In genomic region chr1:51469518-51469917, GRCh38 we compare ENCODE assay signal across 26 cellular contexts. TPM values are rescaled to one million over a fixed set of nuclear protein-coding genes. Genes with fewer than 3 reads are reported as not detected.
A peak's percentile ranks its signal among the peaks of the same experiment; 100 is the strongest.
DNase-seq lines count a peak whose midpoint lies in the region; ATAC-seq, FAIRE-seq and TF ChIP-seq lines count a peak whose summit lies in the region.
"Had no signal": no experiment of that assay in that cellular context is flagged by ENCODE, and none has a peak within 500 bp of the region (broad histone marks: within the 10 kb centered on the region; RNA-seq: fewer than 3 reads in every experiment).

No MANE protein-coding gene starts in this region.

- H3K27me3 ChIP-seq in cardiac muscle cell (no peaks in the 10 kb centered on the region), right cardiac atrium (ENCODE audit: control insufficient read depth, insufficient read depth) (no peaks in the 10 kb centered on the region), K562 (ENCODE audit: control insufficient read depth in 2 of 2, insufficient read depth in 2 of 2, low read length in 2 of 2) (no peaks in the 10 kb centered on the region), mesenchymal stem cell (ENCODE audit: control insufficient read depth in 1 of 2, insufficient read depth in 1 of 2, low read length in 2 of 2) (no peaks in the 10 kb centered on the region), breast epithelium (no peaks in the 10 kb centered on the region)
- H3K27me3 ChIP-seq: SJSA1 had no signal

- H3K4me2 ChIP-seq in K562 (ENCODE audit: insufficient read depth, low read length) (peak overlapping the region; percentile 33; the same call in 1 of the 2 replicates), mesenchymal stem cell (ENCODE audit: low read length, poor library complexity, severe bottlenecking) (no peak overlapping the region)

- TF ChIP-seq POLR2A in K562 (conservative IDR thresholded peaks at IDR 0.05), result no peak
- no peak for TF ChIP-seq POLR2A in breast epithelium (IDR thresholded peaks at IDR 0.05)

- no peak for ATAC-seq in right cardiac atrium
- ATAC-seq in K562, result peak; percentile 83
- no peak for ATAC-seq in stimulated activated effector memory CD8-positive, alpha-beta T cell treated with anti-CD3 and anti-CD28 coated beads, Interleukin-12 subunit alpha, Interleukin-12 subunit beta, amount 100 ng/mL, for 72 hours

- H2BK12ac ChIP-seq in mesenchymal stem cell (ENCODE audit: low read length in 2 of 2), result no peak overlapping the region

- no TSS peak for BruUV-seq in K562 (replicated peaks; lab: Mats Ljungman, UMichigan)

- in situ Hi-C loops in K562 (cut with MboI), result no loop called here

- H3K27ac ChIP-seq in cardiac muscle cell (peak overlapping the region; percentile 38), right cardiac atrium (ENCODE audit: low read length) (no peak overlapping the region), K562 (ENCODE audit: extremely low read depth, low read depth, low read length) (peak overlapping the region; percentile 27; the same call in 1 of the 3 replicates), mesenchymal stem cell (ENCODE audit: low read length, poor library complexity, severe bottlenecking) (no peak overlapping the region), breast epithelium (no peak overlapping the region)
- H3K27ac ChIP-seq: C4-2B, SJSA1 had no signal

- no peak for TF ChIP-seq RAD21 in K562 (CRISPR knock-in tag; conservative IDR thresholded peaks at IDR 0.05 in 1 of 2, IDR thresholded peaks at IDR 0.05 in 1 of 2)

- no peak overlapping the region for H4K8ac ChIP-seq in mesenchymal stem cell (ENCODE audit: low read length)

- H3K4me3 ChIP-seq in cardiac muscle cell, result no peak overlapping the region
- no peak overlapping the region for H3K4me3 ChIP-seq in right cardiac atrium (ENCODE audit: low read length)
- H3K4me3 ChIP-seq in K562, result no peak overlapping the region
- no peak overlapping the region for H3K4me3 ChIP-seq in mesenchymal stem cell (ENCODE audit: insufficient read depth in 1 of 2, low read depth in 1 of 2, low read length in 2 of 2)
- H3K4me3 ChIP-seq in breast epithelium, result no peak overlapping the region
- H3K4me3 ChIP-seq: SJSA1 had no signal

- FAIRE-seq in K562 (lab: Jason Lieb, UNC), result no peak
- FAIRE-seq: D721Med, GM18507, H1, RCC 7860 had no signal

- DNase-seq in cardiac muscle cell (ENCODE audit: low read depth in 1 of 2, low spot score in 1 of 2), result no peak
- DNase-seq in right cardiac atrium, result no peak
- peak; percentile 89 for DNase-seq in OCI-M1 (lab: John Stamatoyannopoulos, UW)
- DNase-seq in K562 (ENCODE audit: extremely low read depth in 1 of 4, low spot score in 3 of 4), result peak in 2 of 4 experiments; percentile 21 to 35
- DNase-seq in stimulated activated effector memory CD8-positive, alpha-beta T cell treated with anti-CD3 and anti-CD28 coated beads, Interleukin-12 subunit alpha, Interleukin-12 subunit beta, amount 100 ng/mL, for 72 hours (ENCODE audit: low spot score in 2 of 2), result no peak
- DNase-seq in mesenchymal stem cell, result no peak
- no peak for DNase-seq in breast epithelium (ENCODE audit: low spot score in 2 of 2)
- DNase-seq in GM20000 (ENCODE audit: low spot score), result no peak
- DNase-seq: DMS53, GDM1, Karpas-422, MV-4-11, NCI-H1105 treated with DMSO at 0.1 percent for 48 hours, NCI-H1694, NCI-H2081, NCI-H2171, NCI-H345, NCI-H524, NCI-H774 had no signal

- H2BK5ac ChIP-seq in mesenchymal stem cell (ENCODE audit: low read depth, low read length, poor library complexity, severe bottlenecking), result no peak overlapping the region

- H4K20me1 ChIP-seq in K562 (replicated peaks; ENCODE audit: control insufficient read depth, insufficient read depth, low read length), result 0 out of 2 replicates have a peak, but pooled peaks cover 4% of the 10 kb centered on the region

- no peak overlapping the region for H3K18ac ChIP-seq in mesenchymal stem cell (ENCODE audit: low read depth in 1 of 2, low read length in 2 of 2)

- no peak overlapping the region for H2AFZ ChIP-seq in K562 (ENCODE audit: low read depth, low read length)
- no peak overlapping the region for H2AFZ ChIP-seq in mesenchymal stem cell (ENCODE audit: low read depth, low read length)

- H3K9me3 ChIP-seq in cardiac muscle cell (ENCODE audit: low read depth) (no peaks in the 10 kb centered on the region), right cardiac atrium (ENCODE audit: control insufficient read depth, low read length) (no peaks in the 10 kb centered on the region), K562 (replicated peaks; ENCODE audit: control insufficient read depth, insufficient read depth, low read depth, low read length) (no peaks in the 10 kb centered on the region), mesenchymal stem cell (ENCODE audit: control insufficient read depth, low read length) (no peaks in the 10 kb centered on the region), breast epithelium (no peaks in the 10 kb centered on the region)
- H3K9me3 ChIP-seq: SJSA1 had no signal

- intact Hi-C loops in right cardiac atrium (cut with DNase I), result no loop called here
- intact Hi-C loops in K562 (cut with micrococcal nuclease), result loop anchor here (5.0 kb wide), 1 partner anchor 48 kb away; the partner anchor contains the start of gene EPS15
- intact Hi-C loops in breast epithelium (cut with DNase I; ENCODE audit: low total_unique reads), result no loop called here

- CTCF ChIA-PET in K562 (lab: Yijun Ruan, JAX; ENCODE audit: low intra/inter-chr PET ratio), result no interaction called here

- H3K9ac ChIP-seq in K562 (ENCODE audit: insufficient read depth in 1 of 2, low read depth in 2 of 2, low read length in 2 of 2) (no peak overlapping the region), mesenchymal stem cell (ENCODE audit: low read length) (no peak overlapping the region)

- H2BK120ac ChIP-seq in mesenchymal stem cell (ENCODE audit: low read depth, low read length), result no peak overlapping the region

- peaks cover 4% of the 10 kb centered on the region; the same call in 1 of the 3 replicates for H3K79me2 ChIP-seq in K562 (ENCODE audit: control insufficient read depth, insufficient read depth, low read length)

- peaks cover 77% of the 10 kb centered on the region for H3K36me3 Mint-ChIP-seq in stimulated activated effector memory CD8-positive, alpha-beta T cell treated with anti-CD3 and anti-CD28 coated beads, Interleukin-12 subunit alpha, Interleukin-12 subunit beta, amount 100 ng/mL, for 72 hours

- POLR2A ChIA-PET in K562 (lab: Yijun Ruan, JAX), result interaction anchor here (0.6 to 1.9 kb wide), 6 partner anchors 8 to 66 kb away, joined by 3 to 6 read pairs (median 4); no protein-coding TSS in a partner anchor

- 53% methylated on average over 3 of the region's 3 CpGs for WGBS in right cardiac atrium
- WGBS in K562 (ENCODE audit: insufficient coverage, low coverage, missing lambda C conversion rate), result 2% methylated on average over 3 of the region's 3 CpGs
- whole genome bisulfite sequencing in mesenchymal stem cell, result 98% methylated on average over 3 of the region's 3 CpGs

- H3K9me1 ChIP-seq in K562 (ENCODE audit: control insufficient read depth, insufficient read depth, low read length), result no peaks in the 10 kb centered on the region

- H2AK5ac ChIP-seq in mesenchymal stem cell (ENCODE audit: low read length, severe bottlenecking), result no peak overlapping the region

- no peak overlapping the region for H3K4ac ChIP-seq in mesenchymal stem cell (ENCODE audit: low read depth in 1 of 2, low read length in 2 of 2)

- peak overlapping the region; percentile 19 for H3K27ac Mint-ChIP-seq in stimulated activated effector memory CD8-positive, alpha-beta T cell treated with anti-CD3 and anti-CD28 coated beads, Interleukin-12 subunit alpha, Interleukin-12 subunit beta, amount 100 ng/mL, for 72 hours

- H2BK15ac ChIP-seq in mesenchymal stem cell (ENCODE audit: low read depth, poor library complexity, severe bottlenecking), result no peak overlapping the region

- H3K9me3 Mint-ChIP-seq in stimulated activated effector memory CD8-positive, alpha-beta T cell treated with anti-CD3 and anti-CD28 coated beads, Interleukin-12 subunit alpha, Interleukin-12 subunit beta, amount 100 ng/mL, for 72 hours, result no peaks in the 10 kb centered on the region
- H3K9me3 Mint-ChIP-seq: IgD-negative memory B cell had no signal

- H3K14ac ChIP-seq in mesenchymal stem cell (ENCODE audit: low read length in 2 of 2), result no peak overlapping the region

- no peak overlapping the region for H3K23ac ChIP-seq in mesenchymal stem cell (ENCODE audit: low read length in 2 of 2)

- peaks cover 12% of the 10 kb centered on the region for H3K79me1 ChIP-seq in mesenchymal stem cell (replicated peaks; ENCODE audit: low read length, poor library complexity, severe bottlenecking)

- no peaks in the 10 kb centered on the region for H3K4me1 ChIP-seq in cardiac muscle cell (ENCODE audit: low read depth)
- H3K4me1 ChIP-seq in right cardiac atrium (ENCODE audit: control insufficient read depth, insufficient read depth, low read length), result peaks cover 3% of the 10 kb centered on the region
- H3K4me1 ChIP-seq in K562 (replicated peaks in 1 of 2; ENCODE audit: control insufficient read depth in 2 of 2, insufficient read depth in 2 of 2, low read length in 2 of 2), result peaks cover 0 to 11% of the 10 kb centered on the region in 2 experiments; a peak in 3 of 5 replicates
- H3K4me1 ChIP-seq in mesenchymal stem cell (ENCODE audit: control insufficient read depth, insufficient read depth, low read depth, low read length), result no peaks in the 10 kb centered on the region
- no peaks in the 10 kb centered on the region for H3K4me1 ChIP-seq in breast epithelium
- H3K4me1 ChIP-seq: SJSA1 had no signal

- TF ChIP-seq CTCF in cardiac muscle cell (IDR thresholded peaks at IDR 0.05; ENCODE audit: low read depth, low read length), result no peak
- TF ChIP-seq CTCF in K562 (IDR thresholded peaks at IDR 0.05 in 2 of 3, conservative IDR thresholded peaks at IDR 0.05 in 1 of 3; ENCODE audit: insufficient read depth in 2 of 3, low read depth in 1 of 3, low read length in 3 of 3), result no peak
- no peak for TF ChIP-seq CTCF in breast epithelium (IDR thresholded peaks at IDR 0.05)
- TF ChIP-seq CTCF in GM20000 (IDR thresholded peaks at IDR 0.05; ENCODE audit: extremely low read depth, missing control alignments), result no peak

- H4K91ac ChIP-seq in mesenchymal stem cell (ENCODE audit: low read length), result no peak overlapping the region

- H3K36me3 ChIP-seq in cardiac muscle cell (peaks cover 14% of the 10 kb centered on the region), K562 (ENCODE audit: control insufficient read depth, insufficient read depth, low read length) (peaks cover 50% of the 10 kb centered on the region), mesenchymal stem cell (ENCODE audit: control insufficient read depth in 1 of 2, insufficient read depth in 2 of 2, low read depth in 1 of 2, low read length in 2 of 2) (peaks cover 3 to 58% of the 10 kb centered on the region in 2 experiments), breast epithelium (no peaks in the 10 kb centered on the region)

- peaks cover 9% of the 10 kb centered on the region for H3K4me1 Mint-ChIP-seq in stimulated activated effector memory CD8-positive, alpha-beta T cell treated with anti-CD3 and anti-CD28 coated beads, Interleukin-12 subunit alpha, Interleukin-12 subunit beta, amount 100 ng/mL, for 72 hours

- TF ChIP-seq EP300 in K562 (IDR thresholded peaks at IDR 0.05; ENCODE audit: low read length), result no peak; the same call in 1 of the 2 replicates

- H3K4me3 Mint-ChIP-seq in stimulated activated effector memory CD8-positive, alpha-beta T cell treated with anti-CD3 and anti-CD28 coated beads, Interleukin-12 subunit alpha, Interleukin-12 subunit beta, amount 100 ng/mL, for 72 hours, result no peak overlapping the region
- H3K4me3 Mint-ChIP-seq: IgD-negative memory B cell had no signal

RNA-seq across cellular contexts. Expression of gene EPS15, which starts 49.5 kb away (rescaled TPM):
- total RNA-seq in cardiac muscle cell (66.4 and 110 TPM in 2 replicates), right cardiac atrium (10 to 100 TPM; 72.4 to 87.5 (median 74.5) TPM), K562 (2014; rRNA removed) (31.0 and 31.1 TPM in 2 replicates), K562 (2014; rRNA removed; fragmentation: Illumina TruSeq; extraction: Trizol) (55.0 and 67.0 TPM in 2 replicates), K562 (2015; rRNA removed; fragmentation: Illumina TruSeq; extraction: Trizol) (43.0 and 47.7 TPM in 2 replicates), K562 (2021) (59.7 and 69.0 TPM in 2 replicates), breast epithelium (100 to 1,000 TPM in 2 of 3 donors, 10 to 100 TPM in 1; 83.6 to 144 (median 127) TPM)
- polyA plus RNA-seq in cardiac muscle cell (34.1 and 57.5 TPM in 2 replicates), right cardiac atrium (26.0 TPM), K562 (2011; rRNA removed) (46.6 and 64.5 TPM in 2 replicates), K562 (2014; fragmentation: Illumina TruSeq; extraction: Trizol) (41.2 and 41.7 TPM in 2 replicates), K562 (2014; fragmentation: Nextera tagmentation; extraction: Ambion mirVana) (10 to 100 TPM; 23.1 to 31.6 TPM), K562 (2014; rRNA removed) (33.6 and 33.9 TPM in 2 replicates)
- 166 and 354 TPM in 2 replicates for total RNA-seq in K562 (2011; cell fraction: chromatin; rRNA removed; ENCODE audit: low replicate concordance)
- 42.5 and 54.6 TPM in 2 replicates for total RNA-seq in K562 (2011; cell fraction: nucleolus; rRNA removed)
- 102 and 104 TPM in 2 replicates for total RNA-seq in K562 (2011; cell fraction: nucleoplasm; rRNA removed)
- polyA plus RNA-seq in K562 (2011; cell fraction: cytosol; rRNA removed), result 12.8 and 22.2 TPM in 2 replicates
- 32.0 and 36.8 TPM in 2 replicates for polyA plus RNA-seq in K562 (2011; cell fraction: nucleus; rRNA removed)
- 26.7 and 38.3 TPM in 2 replicates for polyA plus RNA-seq in K562 (2012)
- polyA minus RNA-seq in K562 (2011; rRNA and poly(A)+ RNA removed), result 141 and 149 TPM in 2 replicates
- 49.4 and 55.8 TPM in 2 replicates for polyA minus RNA-seq in K562 (2011; cell fraction: cytosol; rRNA and poly(A)+ RNA removed)
- 34.7 and 51.0 TPM in 2 replicates for polyA minus RNA-seq in K562 (2011; cell fraction: nucleus; rRNA and poly(A)+ RNA removed)
- 42.9 TPM for polyA plus RNA-seq in mesenchymal stem cell (2013, experiment 1 of 2)
- 41.3 TPM for polyA plus RNA-seq in mesenchymal stem cell (2013, experiment 2 of 2)

Comparison
In these comparisons a context has a peak if more than half of its experiments do, and no peak if none do; other contexts are left out.
1. H3K27ac ChIP-seq: peak in cardiac muscle cell (single experiment) and K562 (single experiment); none in right cardiac atrium (single experiment), mesenchymal stem cell (single experiment) and breast epithelium (0 of 2).